1 cellular context compared by ENCODE assay signal in genomic region chr2:69565431-69565839, GRCh38.
TF ChIP-seq lines count a peak whose summit lies in the region.

No MANE protein-coding gene starts in this region.

TF ChIP-seq in K562, 482 proteins besides CTCF, POLR2A, EP300 and RAD21 (continued from another document):
- TF ChIP-seq MGA (IDR thresholded peaks at IDR 0.05) (no peak), ELF4 (CRISPR knock-in tag; IDR thresholded peaks at IDR 0.05) (no peak), GTF2F1 (IDR thresholded peaks at IDR 0.05; ENCODE audit: low read depth, low read length) (no peak), PHB (CRISPR knock-in tag; IDR thresholded peaks at IDR 0.05) (no peak), SMARCB1 (IDR thresholded peaks at IDR 0.05; ENCODE audit: insufficient read length, low read depth) (no peak), MEF2A (IDR thresholded peaks at IDR 0.05; ENCODE audit: control insufficient read depth, low read depth, low read length) (no peak), CTCFL (IDR thresholded peaks at IDR 0.05; ENCODE audit: borderline replicate concordance, insufficient read depth, low read depth, low read length, poor library complexity, severe bottlenecking) (peak; percentile 38), RB1 (IDR thresholded peaks at IDR 0.05; ENCODE audit: low read depth) (peak; percentile 49; the same call in 1 of the 2 replicates), CBFB (CRISPR knock-in tag; IDR thresholded peaks at IDR 0.05) (0 out of 2 replicates have a peak, but pooled peaks have one; percentile 39), ZNF583 (CRISPR knock-in tag; IDR thresholded peaks at IDR 0.05) (no peak), SRSF9 (IDR thresholded peaks at IDR 0.05; ENCODE audit: borderline replicate concordance, low read depth, low read length) (no peak), ETS1 (conservative IDR thresholded peaks at IDR 0.05; ENCODE audit: control insufficient read depth, low read depth, low read length) (no peak), ELF1 (tag; IDR thresholded peaks at IDR 0.05) (no peak), HDAC8 (tag; IDR thresholded peaks at IDR 0.05) (no peak), BMI1 (IDR thresholded peaks at IDR 0.05; ENCODE audit: low read length) (no peak), MAFK (IDR thresholded peaks at IDR 0.05; ENCODE audit: low read length) (no peak)
- TF ChIP-seq, protein P1, sequence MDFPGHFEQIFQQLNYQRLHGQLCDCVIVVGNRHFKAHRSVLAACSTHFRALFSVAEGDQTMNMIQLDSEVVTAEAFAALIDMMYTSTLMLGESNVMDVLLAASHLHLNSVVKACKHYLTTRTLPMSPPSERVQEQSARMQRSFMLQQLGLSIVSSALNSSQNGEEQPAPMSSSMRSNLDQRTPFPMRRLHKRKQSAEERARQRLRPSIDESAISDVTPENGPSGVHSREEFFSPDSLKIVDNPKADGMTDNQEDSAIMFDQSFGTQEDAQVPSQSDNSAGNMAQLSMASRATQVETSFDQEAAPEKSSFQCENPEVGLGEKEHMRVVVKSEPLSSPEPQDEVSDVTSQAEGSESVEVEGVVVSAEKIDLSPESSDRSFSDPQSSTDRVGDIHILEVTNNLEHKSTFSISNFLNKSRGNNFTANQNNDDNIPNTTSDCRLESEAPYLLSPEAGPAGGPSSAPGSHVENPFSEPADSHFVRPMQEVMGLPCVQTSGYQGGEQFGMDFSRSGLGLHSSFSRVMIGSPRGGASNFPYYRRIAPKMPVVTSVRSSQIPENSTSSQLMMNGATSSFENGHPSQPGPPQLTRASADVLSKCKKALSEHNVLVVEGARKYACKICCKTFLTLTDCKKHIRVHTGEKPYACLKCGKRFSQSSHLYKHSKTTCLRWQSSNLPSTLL (IDR thresholded peaks at IDR 0.05), result no peak
- TF ChIP-seq, protein P2, sequence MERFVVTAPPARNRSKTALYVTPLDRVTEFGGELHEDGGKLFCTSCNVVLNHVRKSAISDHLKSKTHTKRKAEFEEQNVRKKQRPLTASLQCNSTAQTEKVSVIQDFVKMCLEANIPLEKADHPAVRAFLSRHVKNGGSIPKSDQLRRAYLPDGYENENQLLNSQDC (CRISPR knock-in tag; IDR thresholded peaks at IDR 0.05), result no peak
